ENCODE assay signal across 2 cellular contexts in genomic region chr19:3322199-3322978, GRCh38.
A peak's percentile ranks its signal among the peaks of the same experiment; 100 is the strongest.
TF ChIP-seq lines count a peak whose summit lies in the region.

No MANE protein-coding gene starts in this region.

TF ChIP-seq in HEK293, 187 proteins besides CTCF, POLR2A, EP300 and RAD21 (continued from another document and continues in another):
- no peak for TF ChIP-seq ZNF449 (tag by site-specific recombination; IDR thresholded peaks at IDR 0.05)
- no peak for TF ChIP-seq ZSCAN5A (tag by site-specific recombination; IDR thresholded peaks at IDR 0.05)
- TF ChIP-seq YY1 (tag by site-specific recombination; IDR thresholded peaks at IDR 0.05) = no peak
- TF ChIP-seq BCL11B (tag by site-specific recombination; IDR thresholded peaks at IDR 0.05; ENCODE audit: low read depth) = no peak
- no peak for TF ChIP-seq SCRT1 (tag by site-specific recombination; IDR thresholded peaks at IDR 0.05; ENCODE audit: borderline replicate concordance)
- TF ChIP-seq ZNF426 (tag by site-specific recombination; IDR thresholded peaks at IDR 0.05) = no peak
- TF ChIP-seq ZNF600 (tag by site-specific recombination; IDR thresholded peaks at IDR 0.05) = no peak
- TF ChIP-seq ZNF585B (tag by site-specific recombination; IDR thresholded peaks at IDR 0.05) = no peak
- TF ChIP-seq ZNF830 (tag by site-specific recombination; IDR thresholded peaks at IDR 0.05; ENCODE audit: low read depth) = no peak
- no peak for TF ChIP-seq GLI4 (tag by site-specific recombination; IDR thresholded peaks at IDR 0.05)
- no peak for TF ChIP-seq ZNF518A (tag by site-specific recombination; conservative IDR thresholded peaks at IDR 0.05; ENCODE audit: low read depth)
- TF ChIP-seq ZNF280D (tag by site-specific recombination; IDR thresholded peaks at IDR 0.05) = no peak
- no peak for TF ChIP-seq ZNF274 (IDR thresholded peaks at IDR 0.05; ENCODE audit: low read length)
- 0 out of 2 replicates have a peak, but pooled peaks have one; percentile 48 for TF ChIP-seq ZNF274 (tag by site-specific recombination; IDR thresholded peaks at IDR 0.05; ENCODE audit: borderline replicate concordance)
- no peak for TF ChIP-seq ZNF2 (tag by site-specific recombination; IDR thresholded peaks at IDR 0.05)

TF ChIP-seq in H1, 55 proteins besides CTCF, POLR2A, EP300 and RAD21 (continued from another document):
- TF ChIP-seq ZNF274 (IDR thresholded peaks at IDR 0.05; ENCODE audit: borderline replicate concordance, extremely low read depth, low read length) (no peak), SUZ12 (IDR thresholded peaks at IDR 0.05; ENCODE audit: low read length) (no peak)
- TF ChIP-seq, protein P1, sequence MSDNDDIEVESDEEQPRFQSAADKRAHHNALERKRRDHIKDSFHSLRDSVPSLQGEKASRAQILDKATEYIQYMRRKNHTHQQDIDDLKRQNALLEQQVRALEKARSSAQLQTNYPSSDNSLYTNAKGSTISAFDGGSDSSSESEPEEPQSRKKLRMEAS (IDR thresholded peaks at IDR 0.05) = no peak
